19 cellular contexts compared by ENCODE assay signal in genomic region chr13:31263346-31263745, GRCh38.
"Had no signal": no experiment of that assay in that cellular context is flagged by ENCODE, and none has a peak within 500 bp of the region (broad histone marks: within the 10 kb centered on the region; RNA-seq: fewer than 3 reads in every experiment).

No MANE protein-coding gene starts in this region.

- H3K36me3 ChIP-seq: MG63, SJSA1 had no signal

- H3K27ac ChIP-seq: SJSA1, SK-N-MC had no signal

- H3K4me1 ChIP-seq: SJSA1 had no signal

- DNase-seq: KBM-7, MG63, NCI-H1092 treated with DMSO at 0.1 percent for 48 hours, NCI-H1436, NCI-H187, NCI-H2029, NCI-H2081 treated with DMSO at 0.1 percent for 48 hours, NCI-H2171, NCI-H226, NCI-H446, NCI-H510A, NCI-H524 treated with DMSO at 0.1 percent for 48 hours, NCI-H69, NCI-H774, Right ventricle myocardium superior, RPMI8226, SIG-M5 had no signal

- H3K9me3 ChIP-seq: SJSA1 had no signal

- H3K27me3 ChIP-seq: MG63, SJSA1 had no signal

- H3K4me3 ChIP-seq: MG63, SJSA1, SK-N-MC had no signal
